Comparison of ENCODE assay signal across 8 cellular contexts in the genomic region with DNA sequence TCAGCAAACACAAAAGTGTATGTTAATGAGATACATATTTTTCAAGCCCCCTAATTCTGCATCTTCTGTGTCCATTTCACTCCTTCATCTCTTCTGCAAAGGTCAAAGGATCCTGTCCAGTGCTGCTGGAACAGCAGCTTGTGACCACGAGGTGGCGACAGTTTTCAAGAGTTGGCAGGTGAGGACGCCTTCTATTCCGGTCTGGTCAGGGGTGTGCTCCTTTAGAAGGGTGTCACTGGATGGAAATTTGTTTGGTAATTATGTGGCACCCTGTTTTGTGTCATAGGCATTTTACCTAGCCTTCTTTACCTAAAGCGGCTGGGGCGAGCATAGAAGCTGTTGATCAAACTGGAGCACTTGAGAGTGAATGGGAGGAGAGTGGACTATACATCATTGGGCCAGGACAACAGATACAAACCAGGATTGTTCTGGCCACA. TPM values are rescaled to one million over a fixed set of nuclear protein-coding genes. Genes with fewer than 3 reads are reported as not detected.
DNase-seq lines count a peak whose midpoint lies in the region; ATAC-seq, FAIRE-seq and TF ChIP-seq lines count a peak whose summit lies in the region.

No MANE protein-coding gene starts in this region.

- H3K4me3 Mint-ChIP-seq in activated B cell treated with CpG ODN at 0.5 μM for 24 hours: no peak overlapping the region

- no peaks in the 10 kb centered on the region for H3K36me3 ChIP-seq in kidney (ENCODE audit: control insufficient read depth in 1 of 2, insufficient read depth in 2 of 2, low read length in 2 of 2)

- POLR2A ChIA-PET in GM10248 (lab: Yijun Ruan, JAX): no interaction called here
- POLR2A ChIA-PET in activated B cell treated with CpG ODN at 0.5 μM for 24 hours (lab: Charles Lee): interaction anchor here (1.2 to 1.9 kb wide), 2 partner anchors 352 to 431 kb away, joined by 6 to 7 read pairs; no protein-coding TSS in a partner anchor

- H3K36me3 Mint-ChIP-seq in activated B cell treated with CpG ODN at 0.5 μM for 24 hours (ENCODE audit: low read depth): no peaks in the 10 kb centered on the region

- no peak overlapping the region for H3K27ac Mint-ChIP-seq in activated B cell treated with CpG ODN at 0.5 μM for 24 hours

- peak; percentile 83 for DNase-seq in GM10248 (ENCODE audit: extremely low spot score)
- peak; percentile 35 to 67 for DNase-seq in NCI-H2081 (lab: John Stamatoyannopoulos, UW)
- DNase-seq in activated B cell treated with CpG ODN at 0.5 μM for 24 hours: peak; percentile 52
- DNase-seq in cardiac fibroblast (ENCODE audit: low read depth in 2 of 2): peak; percentile 80 to 88
- peak; percentile 81 for DNase-seq in kidney
- peak; percentile 73 for DNase-seq in stimulated activated CD4-positive, alpha-beta T cell treated with anti-CD3 and anti-CD28 coated beads, Interleukin-1b, Interleukin-23, amount 100 ng/mL, for 48 hours

- H3K9ac ChIP-seq in kidney (ENCODE audit: low read length in 2 of 2): no peak overlapping the region

- CTCF ChIA-PET in GM10248 (lab: Yijun Ruan, JAX) (interaction anchor here (0.7 to 4.0 kb wide), 26 partner anchors 9 to 430 kb away, joined by 3 to 79 read pairs (median 4); no protein-coding TSS in a partner anchor), activated B cell treated with CpG ODN at 0.5 μM for 24 hours (lab: Charles Lee) (interaction anchor here (1.0 to 5.0 kb wide), 8 partner anchors 9 to 431 kb away, joined by 3 to 102 read pairs (median 6); no protein-coding TSS in a partner anchor)

- H3K27me3 Mint-ChIP-seq in activated B cell treated with CpG ODN at 0.5 μM for 24 hours: no peaks in the 10 kb centered on the region

- intact Hi-C loops in activated B cell treated with CpG ODN at 0.5 μM for 24 hours (cut with micrococcal nuclease): loop anchor here (1.0 to 5.0 kb wide), 4 partner anchors 28 to 431 kb away; partner anchors contain the start of gene SMIM13
- intact Hi-C loops in kidney (cut with DNase I): no loop called here

- FAIRE-seq in kidney (lab: Jason Lieb, UNC): peak; percentile 66

- H3K4me3 ChIP-seq in cardiac fibroblast (replicated peaks in 1 of 2; ENCODE audit: low read depth in 2 of 2, low read length in 2 of 2) (no peak overlapping the region), kidney (ENCODE audit: low read length in 2 of 2) (no peak overlapping the region)

- H3K9me3 ChIP-seq in kidney (ENCODE audit: control insufficient read depth in 1 of 2, low read length in 2 of 2): no peaks in the 10 kb centered on the region

- H3K4me1 Mint-ChIP-seq in activated B cell treated with CpG ODN at 0.5 μM for 24 hours: peaks cover 13% of the 10 kb centered on the region

- H3K27ac ChIP-seq in kidney (ENCODE audit: low read depth in 2 of 2, low read length in 2 of 2): no peak overlapping the region

- no peaks in the 10 kb centered on the region for H3K9me3 Mint-ChIP-seq in activated B cell treated with CpG ODN at 0.5 μM for 24 hours

- peak; percentile 96 for TF ChIP-seq CTCF in GM10248 (IDR thresholded peaks at IDR 0.05; ENCODE audit: control extremely low read depth, extremely low read depth, low read depth, missing control alignments)
- TF ChIP-seq CTCF in activated B cell treated with CpG ODN at 0.5 μM for 24 hours (IDR thresholded peaks at IDR 0.05): peak; percentile 85
- peak; percentile 94 for TF ChIP-seq CTCF in cardiac fibroblast (IDR thresholded peaks at IDR 0.05; ENCODE audit: low read depth, low read length)
- TF ChIP-seq CTCF in kidney (IDR thresholded peaks at IDR 0.05; ENCODE audit: borderline replicate concordance, extremely low read depth, insufficient read depth): peak; percentile 96

- ATAC-seq in HG02588 (IDR thresholded peaks at IDR 0.05; ENCODE audit: unreplicated experiment) (peak; percentile 86), activated B cell treated with CpG ODN at 0.5 μM for 24 hours (ENCODE audit: low read depth) (peak; percentile 89), HG03108 (IDR thresholded peaks at IDR 0.05; ENCODE audit: unreplicated experiment) (no peak)

- H3K4me1 ChIP-seq in kidney (ENCODE audit: control insufficient read depth in 1 of 2, insufficient read depth in 1 of 2, low read depth in 1 of 2, low read length in 2 of 2): no peaks in the 10 kb centered on the region

RNA-seq across cellular contexts. Expression of gene ERVFRD-1, which starts 32.9 kb away (rescaled TPM):
- not detected in 2 replicates for total RNA-seq in activated B cell treated with CpG ODN at 0.5 μM for 24 hours
- 0.57 TPM for total RNA-seq in kidney
- 0.24 TPM for polyA plus RNA-seq in kidney (ENCODE audit: insufficient read depth, low read depth, low replicate concordance)

RNA-seq across cellular contexts. Expression of gene SMIM13, which starts 50.8 kb away (rescaled TPM):
- 5.8 and 5.9 TPM in 2 replicates for total RNA-seq in activated B cell treated with CpG ODN at 0.5 μM for 24 hours
- total RNA-seq in kidney: 6.6 TPM
- polyA plus RNA-seq in kidney (ENCODE audit: insufficient read depth, low read depth, low replicate concordance): 4.0 TPM
